10 cellular contexts compared by ENCODE assay signal in genomic region chr10:119413738-119414611, GRCh38.
DNase-seq lines count a peak whose midpoint lies in the region; ATAC-seq and TF ChIP-seq lines count a peak whose summit lies in the region.
"Had no signal": no experiment of that assay in that cellular context is flagged by ENCODE, and none has a peak within 500 bp of the region (broad histone marks: within the 10 kb centered on the region; RNA-seq: fewer than 3 reads in every experiment).

No MANE protein-coding gene starts in this region.

- POLR2A ChIA-PET in activated CD4-positive, alpha-beta memory T cell treated with anti-CD3 and anti-CD28 coated beads for 36 hours (lab: Charles Lee): no interaction called here

- peak in 1 of 4 donors; percentile 54 for TF ChIP-seq EP300 in upper lobe of left lung (IDR thresholded peaks at IDR 0.05)

- H3K27ac ChIP-seq in upper lobe of left lung: peak overlapping the region; percentile 65 to 84 (median 80)

- H3K4me1 Mint-ChIP-seq in activated CD4-positive, alpha-beta memory T cell treated with anti-CD3 and anti-CD28 coated beads for 36 hours (ENCODE audit: low read depth): no peaks in the 10 kb centered on the region

- ATAC-seq in mucosa of descending colon: peak; percentile 44
- peak; percentile 40 to 54 for ATAC-seq in upper lobe of left lung (ENCODE audit: low FRiP score in 2 of 2)
- ATAC-seq in activated CD4-positive, CD25-positive, alpha-beta regulatory T cell treated with anti-CD3 and anti-CD28 coated beads, Interleukin-2, amount 50 U/mL, for 24 hours: no peak
- ATAC-seq: T-cell had no signal

- TF ChIP-seq CTCF in mucosa of descending colon (IDR thresholded peaks at IDR 0.05): no peak
- no peak for TF ChIP-seq CTCF in upper lobe of left lung (IDR thresholded peaks at IDR 0.05)

- intact Hi-C loops in mucosa of descending colon (cut with DNase I, micrococcal nuclease): loop anchor here in 1 of 2 donors (10.0 kb wide), 1 partner anchor 209 kb away; the partner anchor contains the start of gene GRK5
- intact Hi-C loops in activated CD4-positive, alpha-beta memory T cell treated with anti-CD3 and anti-CD28 coated beads for 36 hours (cut with micrococcal nuclease): no loop called here

- H3K4me3 ChIP-seq in mucosa of descending colon (no peak overlapping the region), upper lobe of left lung (no peak overlapping the region)

- CTCF ChIA-PET in activated CD4-positive, alpha-beta memory T cell treated with anti-CD3 and anti-CD28 coated beads for 36 hours (lab: Charles Lee): interaction anchor here (0.7 kb wide), 1 partner anchor 215 kb away, joined by 3 read pairs; no protein-coding TSS in a partner anchor

- H3K27me3 Mint-ChIP-seq in activated CD4-positive, alpha-beta memory T cell treated with anti-CD3 and anti-CD28 coated beads for 36 hours: no peaks in the 10 kb centered on the region
- H3K27me3 Mint-ChIP-seq: naive B cell, T-cell had no signal

- H3K27me3 ChIP-seq in upper lobe of left lung: no peaks in the 10 kb centered on the region

- H3K4me3 Mint-ChIP-seq in activated CD4-positive, alpha-beta memory T cell treated with anti-CD3 and anti-CD28 coated beads for 36 hours: no peak overlapping the region
- H3K4me3 Mint-ChIP-seq: naive B cell, T-cell had no signal

- H3K9me3 Mint-ChIP-seq in activated CD4-positive, alpha-beta memory T cell treated with anti-CD3 and anti-CD28 coated beads for 36 hours: no peaks in the 10 kb centered on the region
- H3K9me3 Mint-ChIP-seq: naive B cell, T-cell had no signal

- DNase-seq in SHP77 treated with DMSO at 0.1 percent for 48 hours (lab: John Stamatoyannopoulos, UW) (peak; percentile 61), fibroblast of gingiva (ENCODE audit: low read depth) (peak; percentile 96), mucosa of descending colon (peak in 2 of 3 donors; percentile 51 to 66), upper lobe of left lung (peak in 1 of 2 donors; percentile 85), superior temporal gyrus (ENCODE audit: extremely low spot score) (no peak)
- DNase-seq in activated CD4-positive, alpha-beta memory T cell treated with anti-CD3 and anti-CD28 coated beads for 36 hours: no peak
- DNase-seq: naive B cell, NCI-H2227 treated with DMSO at 0.1 percent for 48 hours, T-cell had no signal

- H3K27ac Mint-ChIP-seq in activated CD4-positive, alpha-beta memory T cell treated with anti-CD3 and anti-CD28 coated beads for 36 hours: no peak overlapping the region
- H3K27ac Mint-ChIP-seq: T-cell had no signal

- H3K36me3 Mint-ChIP-seq in activated CD4-positive, alpha-beta memory T cell treated with anti-CD3 and anti-CD28 coated beads for 36 hours: no peaks in the 10 kb centered on the region
- H3K36me3 Mint-ChIP-seq: T-cell had no signal

- H3K4me1 ChIP-seq in mucosa of descending colon (ENCODE audit: low read depth) (no peaks in the 10 kb centered on the region), upper lobe of left lung (peaks cover 24 to 48% (median 41%) of the 10 kb centered on the region in 4 donors)

- TF ChIP-seq POLR2A in upper lobe of left lung (IDR thresholded peaks at IDR 0.05): no peak

- no peaks in the 10 kb centered on the region for H3K9me3 ChIP-seq in mucosa of descending colon
- no peaks in the 10 kb centered on the region for H3K9me3 ChIP-seq in upper lobe of left lung

- H3K36me3 ChIP-seq in mucosa of descending colon (ENCODE audit: low read depth) (no peaks in the 10 kb centered on the region), upper lobe of left lung (peaks cover 0 to 10% (median 0%) of the 10 kb centered on the region in 4 donors)

- 61 to 72% methylated on average over 12 to 23 of the region's 23 CpGs for WGBS in upper lobe of left lung, 2 donors

Comparison
In these comparisons a context has a peak if more than half of its experiments do, and no peak if none do; other contexts are left out.
1. DNase-seq: peak in SHP77 treated with DMSO at 0.1 percent for 48 hours (single experiment), fibroblast of gingiva (single experiment) and mucosa of descending colon (2 of 3); none in superior temporal gyrus (single experiment) and activated CD4-positive, alpha-beta memory T cell treated with anti-CD3 and anti-CD28 coated beads for 36 hours (single experiment).
2. ATAC-seq: peak in mucosa of descending colon (single experiment) and upper lobe of left lung (2 of 2); none in activated CD4-positive, CD25-positive, alpha-beta regulatory T cell treated with anti-CD3 and anti-CD28 coated beads, Interleukin-2, amount 50 U/mL, for 24 hours (0 of 2).